25 cellular contexts compared by ENCODE assay signal in genomic region chr16:89437991-89438390, GRCh38. TPM values are rescaled to one million over a fixed set of nuclear protein-coding genes. Genes with fewer than 3 reads are reported as not detected.
A peak's percentile ranks its signal among the peaks of the same experiment; 100 is the strongest.
DNase-seq lines count a peak whose midpoint lies in the region; FAIRE-seq and TF ChIP-seq lines count a peak whose summit lies in the region.
"Had no signal": no experiment of that assay in that cellular context is flagged by ENCODE, and none has a peak within 500 bp of the region (broad histone marks: within the 10 kb centered on the region; RNA-seq: fewer than 3 reads in every experiment).

No MANE protein-coding gene starts in this region.

- H3K9me3 ChIP-seq in Caco-2 (no peaks in the 10 kb centered on the region), duodenal mucosa (ENCODE audit: control insufficient read depth in 1 of 2, low read length in 2 of 2) (no peaks in the 10 kb centered on the region), neuronal stem cell (replicated peaks in 1 of 2; ENCODE audit: control insufficient read depth in 2 of 2, insufficient read depth in 1 of 2, low read depth in 1 of 2, low read length in 2 of 2) (no peaks in the 10 kb centered on the region)
- H3K9me3 ChIP-seq: left ventricle myocardium inferior, testis had no signal

- H4K91ac ChIP-seq in neuronal stem cell (ENCODE audit: low read depth, low read length, poor library complexity) = no peak overlapping the region

- peaks cover 15% of the 10 kb centered on the region for H3K36me3 Mint-ChIP-seq in T-helper 1 cell treated with Interleukin-12 subunit alpha and Interleukin-12 subunit beta and Interleukin-4 antibody, amounts not matched to agents 30 μg/mL and 1 μg/mL, for 36 hours (ENCODE audit: low read depth)
- peaks cover 41% of the 10 kb centered on the region for H3K36me3 Mint-ChIP-seq in Caco-2 (ENCODE audit: insufficient read depth, unreplicated experiment)

- H3K36me3 ChIP-seq in Caco-2 (ENCODE audit: control insufficient read depth, insufficient read depth, low read length) (no peaks in the 10 kb centered on the region), duodenal mucosa (ENCODE audit: control insufficient read depth in 1 of 2, insufficient read depth in 2 of 2, low read length in 2 of 2) (no peaks in the 10 kb centered on the region), neuronal stem cell (replicated peaks in 1 of 2; ENCODE audit: control insufficient read depth in 2 of 2, insufficient read depth in 2 of 2, low read length in 2 of 2) (peaks cover 2 to 66% of the 10 kb centered on the region in 2 donors)
- H3K36me3 ChIP-seq: left ventricle myocardium inferior had no signal

- H3K27ac Mint-ChIP-seq in T-helper 1 cell treated with Interleukin-12 subunit alpha and Interleukin-12 subunit beta and Interleukin-4 antibody, amounts not matched to agents 30 μg/mL and 1 μg/mL, for 36 hours = peak overlapping the region; percentile 53
- peak overlapping the region; percentile 72 for H3K27ac Mint-ChIP-seq in Caco-2 (ENCODE audit: unreplicated experiment)
- H3K27ac Mint-ChIP-seq: progenitor cell of endocrine pancreas had no signal

- H3K4me3 ChIP-seq in Caco-2 (ENCODE audit: low read depth, low read length) = no peak overlapping the region
- peak overlapping the region; percentile 21 to 24 for H3K4me3 ChIP-seq in duodenal mucosa (ENCODE audit: low read depth in 1 of 2, low read length in 2 of 2)
- no peak overlapping the region for H3K4me3 ChIP-seq in neuronal stem cell (ENCODE audit: low read length in 2 of 2)
- H3K4me3 ChIP-seq: left ventricle myocardium inferior, testis had no signal

- H2BK120ac ChIP-seq in neuronal stem cell (ENCODE audit: low read depth, low read length) = no peak overlapping the region

- POLR2A ChIA-PET in Caco-2 (lab: Charles Lee) = no interaction called here

- H3K4me1 Mint-ChIP-seq in T-helper 1 cell treated with Interleukin-12 subunit alpha and Interleukin-12 subunit beta and Interleukin-4 antibody, amounts not matched to agents 30 μg/mL and 1 μg/mL, for 36 hours (ENCODE audit: low read depth) = peaks cover 75% of the 10 kb centered on the region
- peaks cover 44% of the 10 kb centered on the region for H3K4me1 Mint-ChIP-seq in Caco-2 (ENCODE audit: low read depth, unreplicated experiment)

- H2BK5ac ChIP-seq in neuronal stem cell (ENCODE audit: low read length) = no peak overlapping the region

- H2BK12ac ChIP-seq in neuronal stem cell (ENCODE audit: low read length) = no peak overlapping the region

- H2AFZ ChIP-seq in neuronal stem cell (ENCODE audit: low read length) = no peak overlapping the region

- CTCF ChIA-PET in Caco-2 (lab: Charles Lee) = interaction anchor here (0.6 kb wide), 1 partner anchor 49 kb away, joined by 3 read pairs; no protein-coding TSS in a partner anchor

- DNase-seq in T-helper 1 cell (no peak), Caco-2 (no peak), neuronal stem cell (ENCODE audit: low spot score) (no peak), SKM-1 (lab: John Stamatoyannopoulos, UW; ENCODE audit: unreplicated experiment) (no peak), urothelium cell line (ENCODE audit: low spot score) (no peak), 8988T (no peak)
- DNase-seq: activated CD4-positive, alpha-beta T cell treated with anti-CD3 and anti-CD28 coated beads, Interleukin-2, amount 50 U/mL, for 4 hours; activated CD8-positive, alpha-beta memory T cell treated with anti-CD3 and anti-CD28 coated beads, Interleukin-2, amount 50 U/mL, for 48 hours; activated gamma-delta T cell; AML-193; Calu3; cerebellar nuclear complex; foreskin fibroblast; Karpas-422; left ventricle myocardium inferior; NCI-H1930; NCI-H2227 treated with DMSO at 0.1 percent for 48 hours; NCI-H748 treated with DMSO at 0.1 percent for 48 hours; testis had no signal

- H3K9me3 Mint-ChIP-seq in T-helper 1 cell treated with Interleukin-12 subunit alpha and Interleukin-12 subunit beta and Interleukin-4 antibody, amounts not matched to agents 30 μg/mL and 1 μg/mL, for 36 hours = no peaks in the 10 kb centered on the region
- H3K9me3 Mint-ChIP-seq in Caco-2 (ENCODE audit: unreplicated experiment) = no peaks in the 10 kb centered on the region
- H3K9me3 Mint-ChIP-seq: neural crest cell had no signal

- no peak for FAIRE-seq in urothelium cell line (lab: Jason Lieb, UNC)
- FAIRE-seq: GM12892, HTR-8/SVneo had no signal

- H3K4ac ChIP-seq in neuronal stem cell (ENCODE audit: low read length) = no peak overlapping the region

- peaks cover 21% of the 10 kb centered on the region for H3K79me1 ChIP-seq in neuronal stem cell (ENCODE audit: low read depth, low read length)

- H3K27me3 Mint-ChIP-seq in T-helper 1 cell treated with Interleukin-12 subunit alpha and Interleukin-12 subunit beta and Interleukin-4 antibody, amounts not matched to agents 30 μg/mL and 1 μg/mL, for 36 hours (ENCODE audit: low read depth) = no peaks in the 10 kb centered on the region
- no peaks in the 10 kb centered on the region for H3K27me3 Mint-ChIP-seq in Caco-2 (ENCODE audit: insufficient read depth, unreplicated experiment)
- H3K27me3 Mint-ChIP-seq: progenitor cell of endocrine pancreas had no signal

- intact Hi-C loops in Caco-2 (cut with micrococcal nuclease; ENCODE audit: unreplicated experiment) = no loop called here

- no peak overlapping the region for H3K18ac ChIP-seq in neuronal stem cell (ENCODE audit: low read length)

- no peaks in the 10 kb centered on the region for H3K27me3 ChIP-seq in Caco-2 (replicated peaks; ENCODE audit: control insufficient read depth, insufficient read depth, low read length)
- no peaks in the 10 kb centered on the region for H3K27me3 ChIP-seq in duodenal mucosa (ENCODE audit: control insufficient read depth in 1 of 2, insufficient read depth in 2 of 2, low read length in 2 of 2)
- H3K27me3 ChIP-seq in neuronal stem cell (ENCODE audit: control insufficient read depth in 3 of 3, insufficient read depth in 3 of 3, low read depth in 1 of 3, low read length in 3 of 3) = no peaks in the 10 kb centered on the region
- H3K27me3 ChIP-seq: testis had no signal

- no TSS peak for BruUV-seq in Caco-2 (replicated peaks; lab: Mats Ljungman, UMichigan)

- H3K4me1 ChIP-seq in Caco-2 = peaks cover 18% of the 10 kb centered on the region
- peaks cover 63 to 66% of the 10 kb centered on the region in 2 donors for H3K4me1 ChIP-seq in duodenal mucosa (ENCODE audit: control insufficient read depth in 1 of 2, insufficient read depth in 2 of 2, low read length in 2 of 2)
- H3K4me1 ChIP-seq in neuronal stem cell (ENCODE audit: control insufficient read depth in 2 of 2, insufficient read depth in 1 of 2, low read depth in 1 of 2, low read length in 2 of 2) = peaks cover 9 to 22% of the 10 kb centered on the region in 2 donors

- H2BK15ac ChIP-seq in neuronal stem cell (ENCODE audit: low read length) = no peak overlapping the region

- no peak overlapping the region for H3K23ac ChIP-seq in neuronal stem cell (ENCODE audit: low read depth, low read length, poor library complexity)

- H3K4me3 Mint-ChIP-seq in T-helper 1 cell treated with Interleukin-12 subunit alpha and Interleukin-12 subunit beta and Interleukin-4 antibody, amounts not matched to agents 30 μg/mL and 1 μg/mL, for 36 hours = no peak overlapping the region
- H3K4me3 Mint-ChIP-seq in Caco-2 (ENCODE audit: unreplicated experiment) = peak overlapping the region; percentile 7
- H3K4me3 Mint-ChIP-seq: neural crest cell had no signal

- H2AK5ac ChIP-seq in neuronal stem cell (ENCODE audit: low read depth, low read length) = no peak overlapping the region

- H3K14ac ChIP-seq in neuronal stem cell (ENCODE audit: low read length) = no peak overlapping the region

- H3K9ac ChIP-seq in duodenal mucosa (ENCODE audit: low read depth in 1 of 2, low read length in 2 of 2) = peak overlapping the region in 1 of 2 donors; percentile 38
- H3K9ac ChIP-seq in neuronal stem cell (ENCODE audit: low read depth, low read length, poor library complexity) = no peak overlapping the region

- H4K8ac ChIP-seq in neuronal stem cell (ENCODE audit: low read depth, low read length) = peak overlapping the region; percentile 93

- WGBS in neuronal stem cell (ENCODE audit: extremely low coverage in 2 of 2, insufficient read length in 2 of 2, insufficient replicate concordance in 1 of 2), 2 donors = no CpG with 5 or more reads among the region's 8 CpGs

- H3K27ac ChIP-seq in duodenal mucosa (ENCODE audit: low read depth, low read length) (no peak overlapping the region), neuronal stem cell (replicated peaks; ENCODE audit: low read length) (no peak overlapping the region)
- H3K27ac ChIP-seq: left ventricle myocardium inferior, testis had no signal

- H3K4me2 ChIP-seq in neuronal stem cell (ENCODE audit: insufficient read depth, low read length, poor library complexity, severe bottlenecking) = no peak overlapping the region

- TF ChIP-seq CTCF in Caco-2 (IDR thresholded peaks at IDR 0.05; ENCODE audit: insufficient read depth in 1 of 2, low read depth in 1 of 2, low read length in 1 of 2, severe bottlenecking in 1 of 2, unreplicated experiment in 1 of 2) = no peak

RNA-seq across cellular contexts. Expression of gene ANKRD11, which starts 52.4 kb away (rescaled TPM):
- total RNA-seq in Caco-2 (2022) = 297 TPM in 2 replicates
- polyA plus RNA-seq in neuronal stem cell (2013, experiment 1 of 2) = 65.4 TPM
- polyA plus RNA-seq in neuronal stem cell (2013, experiment 2 of 2) = 69.8 TPM

Comparison
In these comparisons a context has a peak if more than half of its experiments do, and no peak if none do; other contexts are left out.
1. H3K4me3 ChIP-seq: peak in duodenal mucosa (2 of 2); none in Caco-2 (single experiment) and neuronal stem cell (0 of 2).